ENCODE assay signal across 21 cellular contexts in genomic region chr5:148984333-148984732, GRCh38.
A peak's percentile ranks its signal among the peaks of the same experiment; 100 is the strongest.
DNase-seq lines count a peak whose midpoint lies in the region; ATAC-seq, FAIRE-seq and TF ChIP-seq lines count a peak whose summit lies in the region.
"Had no signal": no experiment of that assay in that cellular context is flagged by ENCODE, and none has a peak within 500 bp of the region (broad histone marks: within the 10 kb centered on the region; RNA-seq: fewer than 3 reads in every experiment).

No MANE protein-coding gene starts in this region.

- H3K9me1 ChIP-seq in endothelial cell of umbilical vein (replicated peaks; ENCODE audit: control insufficient read depth, extremely low read depth, insufficient read depth, low read length), result no peaks in the 10 kb centered on the region

- intact Hi-C loops in Panc1 (cut with micrococcal nuclease; ENCODE audit: unreplicated experiment), result no loop called here
- intact Hi-C loops in endothelial cell of umbilical vein (cut with micrococcal nuclease), result loop anchor here (1.0 kb wide), 2 partner anchors 11 to 18 kb away; no protein-coding TSS in a partner anchor

- no peaks in the 10 kb centered on the region for H3K79me1 ChIP-seq in mesenchymal stem cell (replicated peaks; ENCODE audit: low read length, poor library complexity, severe bottlenecking)

- H3K4me1 ChIP-seq in Panc1 (ENCODE audit: control insufficient read depth, insufficient read depth, low read length), result no peaks in the 10 kb centered on the region
- H3K4me1 ChIP-seq in endothelial cell of umbilical vein (ENCODE audit: control insufficient read depth, extremely low read depth, insufficient read depth, low read length), result peaks cover 15% of the 10 kb centered on the region
- no peaks in the 10 kb centered on the region for H3K4me1 ChIP-seq in mesenchymal stem cell (ENCODE audit: control insufficient read depth, insufficient read depth, low read depth, low read length)

- H3K79me2 ChIP-seq in endothelial cell of umbilical vein (ENCODE audit: control insufficient read depth, insufficient read depth, low read length), result no peaks in the 10 kb centered on the region
- H3K79me2 ChIP-seq: hepatocyte had no signal

- H3K4me3 ChIP-seq in H7 (ENCODE audit: insufficient read depth, low read depth, low read length) (no peak overlapping the region), Panc1 (ENCODE audit: low read depth in 2 of 2, low read length in 2 of 2) (no peak overlapping the region), endothelial cell of umbilical vein (replicated peaks in 1 of 3; ENCODE audit: insufficient read depth in 1 of 3, low read depth in 1 of 3, low read length in 3 of 3) (no peak overlapping the region), mesenchymal stem cell (ENCODE audit: insufficient read depth in 1 of 2, low read depth in 1 of 2, low read length in 2 of 2) (no peak overlapping the region)
- H3K4me3 ChIP-seq: BLaER1 treated with 17β-estradiol and CSF1 and Interleukin-3, amounts not matched to agents 10 nM and 100 nM; cardiac muscle cell; hepatocyte; lung had no signal

- 0% methylated on average over 1 of the region's 1 CpG for WGBS in mesenchymal stem cell

- CTCF ChIA-PET in Panc1 (lab: Charles Lee), result no interaction called here
- CTCF ChIA-PET in endothelial cell of umbilical vein (lab: Charles Lee), result interaction anchor here (1.0 to 1.9 kb wide), 9 partner anchors 10 to 243 kb away, joined by 3 to 7 read pairs (median 4); no protein-coding TSS in a partner anchor

- no TSS peak for BruUV-seq in Panc1 (replicated peaks; lab: Mats Ljungman, UMichigan)
- no TSS peak for BruUV-seq in endothelial cell of umbilical vein (replicated peaks; lab: Mats Ljungman, UMichigan)

- no peak overlapping the region for H3K23ac ChIP-seq in mesenchymal stem cell (ENCODE audit: low read length in 2 of 2)

- H3K9ac ChIP-seq in endothelial cell of umbilical vein (replicated peaks; ENCODE audit: extremely low read depth, insufficient read depth, low read length), result no peak overlapping the region
- no peak overlapping the region for H3K9ac ChIP-seq in mesenchymal stem cell (ENCODE audit: low read length)
- H3K9ac ChIP-seq: BLaER1 treated with 17β-estradiol and CSF1 and Interleukin-3, amounts not matched to agents 10 nM and 100 nM had no signal

- H2AK5ac ChIP-seq in mesenchymal stem cell (ENCODE audit: low read length, severe bottlenecking), result no peak overlapping the region

- H3K14ac ChIP-seq in mesenchymal stem cell (ENCODE audit: low read length in 2 of 2), result no peak overlapping the region

- H3K9me3 ChIP-seq in Panc1 (ENCODE audit: control insufficient read depth, insufficient read depth, low read depth, low read length) (no peaks in the 10 kb centered on the region; the same call in 1 of the 2 replicates), endothelial cell of umbilical vein (replicated peaks; ENCODE audit: control insufficient read depth, insufficient read depth, low read length) (no peaks in the 10 kb centered on the region), mesenchymal stem cell (ENCODE audit: control insufficient read depth, low read length) (no peaks in the 10 kb centered on the region)
- H3K9me3 ChIP-seq: BLaER1 treated with 17β-estradiol and CSF1 and Interleukin-3, amounts not matched to agents 10 nM and 100 nM had no signal

- peak overlapping the region; percentile 60 for H3K4me2 ChIP-seq in endothelial cell of umbilical vein (ENCODE audit: insufficient read depth, low read length)
- no peak overlapping the region for H3K4me2 ChIP-seq in mesenchymal stem cell (ENCODE audit: low read length, poor library complexity, severe bottlenecking)
- H3K4me2 ChIP-seq: hepatocyte had no signal

- H3K27ac ChIP-seq in Panc1 (ENCODE audit: low read length) (no peak overlapping the region), endothelial cell of umbilical vein (ENCODE audit: insufficient read depth, low read depth, low read length) (peak overlapping the region; percentile 61), mesenchymal stem cell (ENCODE audit: low read length, poor library complexity, severe bottlenecking) (peak overlapping the region; percentile 73)
- H3K27ac ChIP-seq: BLaER1 treated with 17β-estradiol and CSF1 and Interleukin-3, amounts not matched to agents 10 nM and 100 nM; cardiac muscle cell; hepatocyte had no signal

- H3K27me3 ChIP-seq in H7 (ENCODE audit: control insufficient read depth, insufficient read depth, low read length) (no peaks in the 10 kb centered on the region), Panc1 (ENCODE audit: control insufficient read depth, insufficient read depth, low read length) (no peaks in the 10 kb centered on the region), endothelial cell of umbilical vein (ENCODE audit: control insufficient read depth in 2 of 2, insufficient read depth in 2 of 2, low read length in 2 of 2) (no peaks in the 10 kb centered on the region), mesenchymal stem cell (ENCODE audit: control insufficient read depth in 1 of 2, insufficient read depth in 1 of 2, low read length in 2 of 2) (no peaks in the 10 kb centered on the region)
- H3K27me3 ChIP-seq: BLaER1 treated with 17β-estradiol and CSF1 and Interleukin-3, amounts not matched to agents 10 nM and 100 nM; cardiac muscle cell; hepatocyte had no signal

- no peak overlapping the region for H4K91ac ChIP-seq in mesenchymal stem cell (ENCODE audit: low read length)

- TF ChIP-seq CTCF in Panc1 (IDR thresholded peaks at IDR 0.05) (no peak), endothelial cell of umbilical vein (IDR thresholded peaks at IDR 0.05; ENCODE audit: extremely low read depth in 1 of 2, insufficient read depth in 1 of 2, low read depth in 1 of 2, low read length in 2 of 2) (no peak)

- no peak overlapping the region for H2BK15ac ChIP-seq in mesenchymal stem cell (ENCODE audit: low read depth, poor library complexity, severe bottlenecking)

- TF ChIP-seq POLR2A in endothelial cell of umbilical vein (IDR thresholded peaks at IDR 0.05; ENCODE audit: low read depth, low read length), result no peak

- no peak overlapping the region for H3K18ac ChIP-seq in mesenchymal stem cell (ENCODE audit: low read depth in 1 of 2, low read length in 2 of 2)

- no peak overlapping the region for H2BK120ac ChIP-seq in mesenchymal stem cell (ENCODE audit: low read depth, low read length)

- H2BK5ac ChIP-seq in mesenchymal stem cell (ENCODE audit: low read depth, low read length, poor library complexity, severe bottlenecking), result no peak overlapping the region

- dilution Hi-C loops in endothelial cell of umbilical vein (cut with MboI; ENCODE audit: extremely low pct_ligation_motif_present, low sequenced_read_pairs), result no loop called here

- H4K8ac ChIP-seq in mesenchymal stem cell (ENCODE audit: low read length), result no peak overlapping the region

- peak; percentile 64; the same call in 1 of the 2 replicates for ATAC-seq in Panc1
- ATAC-seq in GM21529 (IDR thresholded peaks at IDR 0.05; ENCODE audit: unreplicated experiment), result no peak
- no peak for ATAC-seq in HG02981 (IDR thresholded peaks at IDR 0.05; ENCODE audit: unreplicated experiment)
- ATAC-seq in HG02678 (IDR thresholded peaks at IDR 0.05; ENCODE audit: unreplicated experiment), result no peak
- ATAC-seq: sciatic nerve had no signal

- peak; percentile 25 for DNase-seq in H7
- peak; percentile 51 for DNase-seq in Panc1 (ENCODE audit: low read depth, low spot score)
- peak; percentile 52 for DNase-seq in endothelial cell of umbilical vein (ENCODE audit: low read depth, low spot score)
- peak; percentile 41 for DNase-seq in mesenchymal stem cell
- no peak for DNase-seq in stimulated activated CD8-positive, alpha-beta memory T cell treated with anti-CD3 and anti-CD28 coated beads, Interleukin-4, amount 100 ng/mL, for 48 hours
- DNase-seq: DND-41; Kasumi-1; NCI-H1930; NCI-H774; Right ventricle myocardium superior; stimulated activated naive CD4-positive, alpha-beta T cell had no signal

- peak; percentile 91 for FAIRE-seq in endothelial cell of umbilical vein (lab: Jason Lieb, UNC)
- FAIRE-seq: endometrium, GM12892 had no signal

- POLR2A ChIA-PET in Panc1 (lab: Charles Lee) (no interaction called here), endothelial cell of umbilical vein (lab: Charles Lee) (no interaction called here)

- H3K4ac ChIP-seq in mesenchymal stem cell (ENCODE audit: low read depth in 1 of 2, low read length in 2 of 2), result no peak overlapping the region

- H2AFZ ChIP-seq in endothelial cell of umbilical vein (ENCODE audit: low read depth, low read length) (no peak overlapping the region), mesenchymal stem cell (ENCODE audit: low read depth, low read length) (no peak overlapping the region)
- H2AFZ ChIP-seq: hepatocyte had no signal

- no peak overlapping the region for H2BK12ac ChIP-seq in mesenchymal stem cell (ENCODE audit: low read length in 2 of 2)

- in situ Hi-C loops in Panc1 (cut with HindIII; ENCODE audit: low pct_unique_long_range_greater_than_20kb, low sequenced_read_pairs), result no loop called here

- H4K20me1 ChIP-seq in endothelial cell of umbilical vein (replicated peaks; ENCODE audit: control insufficient read depth, extremely low read depth, insufficient read depth, low read length), result no peaks in the 10 kb centered on the region
- H4K20me1 ChIP-seq: BLaER1 treated with 17β-estradiol and CSF1 and Interleukin-3, amounts not matched to agents 10 nM and 100 nM had no signal

- H3K36me3 ChIP-seq in H7 (replicated peaks; ENCODE audit: control insufficient read depth, insufficient read depth, low read length) (no peaks in the 10 kb centered on the region), Panc1 (ENCODE audit: control insufficient read depth, insufficient read depth, low read length) (no peaks in the 10 kb centered on the region), endothelial cell of umbilical vein (ENCODE audit: control insufficient read depth in 2 of 2, extremely low read depth in 1 of 2, insufficient read depth in 2 of 2, low read length in 2 of 2) (no peaks in the 10 kb centered on the region), mesenchymal stem cell (ENCODE audit: control insufficient read depth in 1 of 2, insufficient read depth in 2 of 2, low read depth in 1 of 2, low read length in 2 of 2) (no peaks in the 10 kb centered on the region)
- H3K36me3 ChIP-seq: BLaER1 treated with 17β-estradiol and CSF1 and Interleukin-3, amounts not matched to agents 10 nM and 100 nM; cardiac muscle cell had no signal

TF ChIP-seq in endothelial cell of umbilical vein, 7 proteins besides CTCF, POLR2A, EP300 and RAD21:
- TF ChIP-seq EZH2 (IDR thresholded peaks at IDR 0.05; ENCODE audit: borderline replicate concordance, low read depth, low read length, severe bottlenecking) (no peak), POLR2AphosphoS5 (IDR thresholded peaks at IDR 0.05; ENCODE audit: insufficient read depth, low read depth, low read length) (peak; percentile 33), JUN (IDR thresholded peaks at IDR 0.05; ENCODE audit: borderline replicate concordance, insufficient read depth, insufficient read length, low read depth) (peak; percentile 73), FOS (IDR thresholded peaks at IDR 0.05; ENCODE audit: borderline replicate concordance, insufficient read depth, low read length) (peak; percentile 79)
